Comparison of ENCODE assay signal across 14 cellular contexts in genomic region chr1:117665523-117666274, GRCh38. TPM values are rescaled to one million over a fixed set of nuclear protein-coding genes. Genes with fewer than 3 reads are reported as not detected.
DNase-seq lines count a peak whose midpoint lies in the region; ATAC-seq and TF ChIP-seq lines count a peak whose summit lies in the region.
"Had no signal": no experiment of that assay in that cellular context is flagged by ENCODE, and none has a peak within 500 bp of the region (broad histone marks: within the 10 kb centered on the region; RNA-seq: fewer than 3 reads in every experiment).

No MANE protein-coding gene starts in this region.

- peaks cover 49% of the 10 kb centered on the region for H3K4me1 Mint-ChIP-seq in CD4-positive, alpha-beta T cell (ENCODE audit: low read depth)
- H3K4me1 Mint-ChIP-seq in T-helper 1 cell treated with Interleukin-12 subunit alpha and Interleukin-12 subunit beta and Interleukin-4 antibody, amounts not matched to agents 30 μg/mL and 1 μg/mL, for 36 hours (ENCODE audit: low read depth), result peaks cover 62% of the 10 kb centered on the region
- H3K4me1 Mint-ChIP-seq in immature natural killer cell, result peaks cover 52 to 56% of the 10 kb centered on the region in 2 donors
- H3K4me1 Mint-ChIP-seq: mesothelial cell of epicardium had no signal

- POLR2A ChIA-PET in CD4-positive, alpha-beta T cell (lab: Charles Lee), result interaction anchor here (1.9 to 3.4 kb wide), 3 partner anchors 8 to 59 kb away, joined by 8 to 24 read pairs (median 13); partner anchors contain the start of gene TENT5C

- peaks cover 11% of the 10 kb centered on the region for H3K9me3 Mint-ChIP-seq in CD4-positive, alpha-beta T cell
- peaks cover 23% of the 10 kb centered on the region for H3K9me3 Mint-ChIP-seq in T-helper 1 cell treated with Interleukin-12 subunit alpha and Interleukin-12 subunit beta and Interleukin-4 antibody, amounts not matched to agents 30 μg/mL and 1 μg/mL, for 36 hours
- H3K9me3 Mint-ChIP-seq in immature natural killer cell, result peaks cover 0 to 6% (median 0%) of the 10 kb centered on the region in 6 donors

- in situ Hi-C loops in GM13977 (cut with MboI; ENCODE audit: low pct_unique_long_range_greater_than_20kb, low sequenced_read_pairs, unreplicated experiment), result loop anchor here (10.0 kb wide), 2 partner anchors 51 to 121 kb away; no protein-coding TSS in a partner anchor

- no peak for TF ChIP-seq CTCF in CD4-positive, alpha-beta T cell (IDR thresholded peaks at IDR 0.05)
- TF ChIP-seq CTCF in GM13977 (IDR thresholded peaks at IDR 0.05; ENCODE audit: extremely low read depth, insufficient read depth, missing control alignments), result no peak

- peak overlapping the region; percentile 82 for H3K27ac Mint-ChIP-seq in CD4-positive, alpha-beta T cell
- peak overlapping the region; percentile 57 for H3K27ac Mint-ChIP-seq in T-helper 1 cell treated with Interleukin-12 subunit alpha and Interleukin-12 subunit beta and Interleukin-4 antibody, amounts not matched to agents 30 μg/mL and 1 μg/mL, for 36 hours
- H3K27ac Mint-ChIP-seq in immature natural killer cell, result peak overlapping the region; percentile 93 to 100 (median 97)
- H3K27ac Mint-ChIP-seq: mesothelial cell of epicardium had no signal

- CTCF ChIA-PET in CD4-positive, alpha-beta T cell (lab: Charles Lee), result interaction anchor here (0.8 to 2.4 kb wide), 4 partner anchors 9 to 131 kb away, joined by 3 to 15 read pairs (median 5); no protein-coding TSS in a partner anchor

- no peak for DNase-seq in CD4-positive, alpha-beta T cell
- no peak for DNase-seq in immature natural killer cell
- no peak for DNase-seq in NOMO-1 treated with dmso at 0.1 percent for 144 hours (lab: John Stamatoyannopoulos, UW; ENCODE audit: unreplicated experiment)
- DNase-seq in GM13977 (ENCODE audit: low spot score), result no peak
- no peak for DNase-seq in C1 segment of cervical spinal cord (lab: John Stamatoyannopoulos, UW)
- DNase-seq: colonic mucosa, ovary, SJCRH30 had no signal

- H3K9me3 ChIP-seq in CD4-positive, alpha-beta T cell (ENCODE audit: control insufficient read depth, low read length), result no peaks in the 10 kb centered on the region
- H3K9me3 ChIP-seq: colonic mucosa, ovary, SJCRH30, suprapubic skin had no signal

- H3K36me3 Mint-ChIP-seq in CD4-positive, alpha-beta T cell (ENCODE audit: low read depth), result peaks cover 10% of the 10 kb centered on the region
- peaks cover 30% of the 10 kb centered on the region for H3K36me3 Mint-ChIP-seq in T-helper 1 cell treated with Interleukin-12 subunit alpha and Interleukin-12 subunit beta and Interleukin-4 antibody, amounts not matched to agents 30 μg/mL and 1 μg/mL, for 36 hours (ENCODE audit: low read depth)
- peaks cover 0 to 9% (median 4%) of the 10 kb centered on the region in 3 donors for H3K36me3 Mint-ChIP-seq in immature natural killer cell
- H3K36me3 Mint-ChIP-seq: mesothelial cell of epicardium had no signal

- intact Hi-C loops in CD4-positive, alpha-beta T cell (cut with DNase I, micrococcal nuclease), result loop anchor here (2.0 to 10.0 kb wide), 2 partner anchors 59 to 301 kb away; partner anchors contain the start of genes MAN1A2 (in 1 of the 2) and TENT5C (in 1 of the 2)

- peaks cover 10% of the 10 kb centered on the region for H3K27me3 Mint-ChIP-seq in CD4-positive, alpha-beta T cell
- peaks cover 15% of the 10 kb centered on the region for H3K27me3 Mint-ChIP-seq in T-helper 1 cell treated with Interleukin-12 subunit alpha and Interleukin-12 subunit beta and Interleukin-4 antibody, amounts not matched to agents 30 μg/mL and 1 μg/mL, for 36 hours (ENCODE audit: low read depth)
- peaks cover 8 to 12% (median 9%) of the 10 kb centered on the region in 3 donors for H3K27me3 Mint-ChIP-seq in immature natural killer cell (ENCODE audit: low read depth in 3 of 3)

- no peak overlapping the region for H3K27ac ChIP-seq in CD4-positive, alpha-beta T cell (ENCODE audit: low read depth, low read length)
- H3K27ac ChIP-seq: colonic mucosa, ovary, SJCRH30, suprapubic skin had no signal

- no peak for ATAC-seq in CD4-positive, alpha-beta T cell (ENCODE audit: poor library complexity)
- ATAC-seq in GM21390 (IDR thresholded peaks at IDR 0.05; ENCODE audit: unreplicated experiment), result peak; percentile 25
- ATAC-seq in HG03045 (IDR thresholded peaks at IDR 0.05; ENCODE audit: unreplicated experiment), result no peak

- no peaks in the 10 kb centered on the region for H3K27me3 ChIP-seq in CD4-positive, alpha-beta T cell (ENCODE audit: control insufficient read depth, insufficient read depth, low read length)
- H3K27me3 ChIP-seq: colonic mucosa, ovary, SJCRH30, suprapubic skin had no signal

- no peak overlapping the region for H3K4me3 Mint-ChIP-seq in CD4-positive, alpha-beta T cell
- peak overlapping the region; percentile 41 for H3K4me3 Mint-ChIP-seq in T-helper 1 cell treated with Interleukin-12 subunit alpha and Interleukin-12 subunit beta and Interleukin-4 antibody, amounts not matched to agents 30 μg/mL and 1 μg/mL, for 36 hours
- peak overlapping the region in 1 of 5 donors; percentile 48 for H3K4me3 Mint-ChIP-seq in immature natural killer cell
- H3K4me3 Mint-ChIP-seq: mesothelial cell of epicardium had no signal

RNA-seq across cellular contexts. Expression of gene TENT5C, which starts 59.9 kb away (rescaled TPM):
- 100 to 1,000 TPM; 122 to 123 TPM for total RNA-seq in CD4-positive, alpha-beta T cell
- polyA plus RNA-seq in immature natural killer cell, result 10 to 100 TPM in 2 of 3 donors, 1 to 10 TPM in 1; 7.4 to 25.7 (median 25.3) TPM
- total RNA-seq: epithelial cell of proximal tubule had no signal
